Comparison of ENCODE assay signal across 10 cellular contexts in genomic region chr14:100246136-100246535, GRCh38. TPM values are rescaled to one million over a fixed set of nuclear protein-coding genes. Genes with fewer than 3 reads are reported as not detected.
DNase-seq lines count a peak whose midpoint lies in the region; ATAC-seq lines count a peak whose summit lies in the region.
"Had no signal": no experiment of that assay in that cellular context is flagged by ENCODE, and none has a peak within 500 bp of the region (broad histone marks: within the 10 kb centered on the region; RNA-seq: fewer than 3 reads in every experiment).

No MANE protein-coding gene starts in this region.

- 0 out of 22 replicates have a peak overlapping the region, but pooled peaks of 1 of the 11 experiments have one; percentile 5 for H3K27ac ChIP-seq in BLaER1 treated with 17β-estradiol and CSF1 and Interleukin-3, amounts not matched to agents 10 nM and 100 nM
- H3K27ac ChIP-seq in duodenal mucosa (ENCODE audit: low read depth, low read length) (no peak overlapping the region), mucosa of rectum (ENCODE audit: low read depth in 2 of 2, low read length in 2 of 2) (peak overlapping the region; percentile 65 to 71)
- H3K27ac ChIP-seq: brain microvascular endothelial cell had no signal

- peak overlapping the region; percentile 4 to 53 (median 37); a peak in 20 of 22 replicates for H3K4me2 ChIP-seq in BLaER1 treated with 17β-estradiol and CSF1 and Interleukin-3, amounts not matched to agents 10 nM and 100 nM

- H3K4me3 Mint-ChIP-seq in IgD-negative memory B cell: peak overlapping the region in 2 of 4 donors; percentile 70 to 79

- peaks cover 52 to 90% (median 70%) of the 10 kb centered on the region in 10 experiments for H3K4me1 ChIP-seq in BLaER1 treated with 17β-estradiol and CSF1 and Interleukin-3, amounts not matched to agents 10 nM and 100 nM
- peaks cover 50 to 53% of the 10 kb centered on the region in 2 donors for H3K4me1 ChIP-seq in duodenal mucosa (ENCODE audit: control insufficient read depth in 1 of 2, insufficient read depth in 2 of 2, low read length in 2 of 2)
- peaks cover 28 to 37% of the 10 kb centered on the region in 2 donors for H3K4me1 ChIP-seq in mucosa of rectum (ENCODE audit: control insufficient read depth in 2 of 2, insufficient read depth in 2 of 2, low read length in 2 of 2)

- peaks cover 100% of the 10 kb centered on the region in 11 experiments for H4K20me1 ChIP-seq in BLaER1 treated with 17β-estradiol and CSF1 and Interleukin-3, amounts not matched to agents 10 nM and 100 nM

- H3K27ac Mint-ChIP-seq in IgD-negative memory B cell: peak overlapping the region; percentile 17 to 94 (median 49)

- H3K9me3 ChIP-seq in BLaER1 treated with 17β-estradiol and CSF1 and Interleukin-3, amounts not matched to agents 10 nM and 100 nM (replicated peaks in 1 of 11): no peaks in the 10 kb centered on the region
- H3K9me3 ChIP-seq in duodenal mucosa (ENCODE audit: control insufficient read depth in 1 of 2, low read length in 2 of 2) (no peaks in the 10 kb centered on the region), mucosa of rectum (ENCODE audit: control insufficient read depth in 2 of 2, low read length in 2 of 2) (no peaks in the 10 kb centered on the region)

- no peaks in the 10 kb centered on the region for H3K9me3 Mint-ChIP-seq in IgD-negative memory B cell

- H3K4me1 Mint-ChIP-seq in IgD-negative memory B cell: peaks cover 61% of the 10 kb centered on the region in 3 donors

- H3K4me3 ChIP-seq in BLaER1 treated with 17β-estradiol and CSF1 and Interleukin-3, amounts not matched to agents 10 nM and 100 nM: no peak overlapping the region
- H3K4me3 ChIP-seq in duodenal mucosa (ENCODE audit: low read depth in 1 of 2, low read length in 2 of 2): peak overlapping the region; percentile 11 to 32
- H3K4me3 ChIP-seq in mucosa of rectum (ENCODE audit: low read length in 2 of 2): peak overlapping the region; percentile 12 to 28

- H3K9ac ChIP-seq in BLaER1 treated with 17β-estradiol and CSF1 and Interleukin-3, amounts not matched to agents 10 nM and 100 nM: peak overlapping the region in 6 of 11 experiments; percentile 11 to 48 (median 28); a peak in 7 of 22 replicates
- H3K9ac ChIP-seq in duodenal mucosa (ENCODE audit: low read depth in 1 of 2, low read length in 2 of 2) (peak overlapping the region; percentile 26 to 36), mucosa of rectum (ENCODE audit: low read depth in 1 of 2, low read length in 2 of 2) (peak overlapping the region; percentile 8 to 47)

- H3K36me3 ChIP-seq in BLaER1 treated with 17β-estradiol and CSF1 and Interleukin-3, amounts not matched to agents 10 nM and 100 nM: peaks cover 0 to 71% (median 43%) of the 10 kb centered on the region in 11 experiments; a peak in 18 of 22 replicates
- H3K36me3 ChIP-seq in duodenal mucosa (ENCODE audit: control insufficient read depth in 1 of 2, insufficient read depth in 2 of 2, low read length in 2 of 2) (no peaks in the 10 kb centered on the region), mucosa of rectum (ENCODE audit: control insufficient read depth in 2 of 2, insufficient read depth in 2 of 2, low read length in 2 of 2) (no peaks in the 10 kb centered on the region)
- H3K36me3 ChIP-seq: brain microvascular endothelial cell had no signal

- no peak for ATAC-seq in HG02938 (IDR thresholded peaks at IDR 0.05; ENCODE audit: unreplicated experiment)
- no peak for ATAC-seq in HG03520 (IDR thresholded peaks at IDR 0.05; ENCODE audit: unreplicated experiment)

- H3K27me3 ChIP-seq in BLaER1 treated with 17β-estradiol and CSF1 and Interleukin-3, amounts not matched to agents 10 nM and 100 nM: no peaks in the 10 kb centered on the region
- no peaks in the 10 kb centered on the region for H3K27me3 ChIP-seq in duodenal mucosa (ENCODE audit: control insufficient read depth in 1 of 2, insufficient read depth in 2 of 2, low read length in 2 of 2)
- no peaks in the 10 kb centered on the region for H3K27me3 ChIP-seq in mucosa of rectum (ENCODE audit: control insufficient read depth in 2 of 2, insufficient read depth in 2 of 2, low read length in 2 of 2)
- H3K27me3 ChIP-seq: brain microvascular endothelial cell had no signal

- no peaks in the 10 kb centered on the region for H3K27me3 Mint-ChIP-seq in IgD-negative memory B cell

- peaks cover 1% of the 10 kb centered on the region for H3K36me3 Mint-ChIP-seq in IgD-negative memory B cell

- no peak for DNase-seq in putamen (ENCODE audit: low spot score)
- DNase-seq in NCI-H2227 (lab: John Stamatoyannopoulos, UW; ENCODE audit: unreplicated experiment): no peak
- DNase-seq: brain microvascular endothelial cell, posterior cingulate gyrus had no signal

RNA-seq across cellular contexts. Expression of gene YY1, which starts 7.2 kb away (rescaled TPM):
- 17.7 TPM for polyA plus RNA-seq in IgD-negative memory B cell

Comparison
In these comparisons a context has a peak if more than half of its experiments do, and no peak if none do; other contexts are left out.
1. H3K4me3 ChIP-seq: peak in duodenal mucosa (2 of 2) and mucosa of rectum (2 of 2); none in BLaER1 treated with 17β-estradiol and CSF1 and Interleukin-3, amounts not matched to agents 10 nM and 100 nM (0 of 10).
2. Peak in every context shown above with its lines, with median percentiles within 50 percentile points of each other: H3K9ac ChIP-seq.